8 cellular contexts compared by ENCODE assay signal in genomic region chr9:122126340-122127333, GRCh38. TPM values are rescaled to one million over a fixed set of nuclear protein-coding genes. Genes with fewer than 3 reads are reported as not detected.
DNase-seq lines count a peak whose midpoint lies in the region; ATAC-seq and TF ChIP-seq lines count a peak whose summit lies in the region.

No MANE protein-coding gene starts in this region.

- no peak for ATAC-seq in GM18502 (IDR thresholded peaks at IDR 0.05; ENCODE audit: poor library complexity, unreplicated experiment)

- TF ChIP-seq POLR2A in breast epithelium (IDR thresholded peaks at IDR 0.05) = no peak

- peaks cover 0 to 26% of the 10 kb centered on the region in 2 donors for H3K27me3 ChIP-seq in breast epithelium

- no peaks in the 10 kb centered on the region for H3K36me3 ChIP-seq in breast epithelium

- TF ChIP-seq CTCF in 22Rv1 (IDR thresholded peaks at IDR 0.05) = peak; percentile 31
- TF ChIP-seq CTCF in HFF-Myc (IDR thresholded peaks at IDR 0.05; ENCODE audit: low read depth, low read length, missing control alignments) = no peak
- TF ChIP-seq CTCF in breast epithelium (IDR thresholded peaks at IDR 0.05) = no peak

- in situ Hi-C loops in KBM-7 (cut with MboI; ENCODE audit: low pct_unique_long_range_greater_than_20kb, low sequenced_read_pairs) = no loop called here

- peak overlapping the region; percentile 18; the same call in 1 of the 2 replicates for H3K4me3 ChIP-seq in HFF-Myc (replicated peaks; ENCODE audit: low read depth, low read length)
- H3K4me3 ChIP-seq in breast epithelium = peak overlapping the region; percentile 6 to 55 (median 31)

- DNase-seq in HFF-Myc (ENCODE audit: extremely low read depth, low read depth) (no peak), breast epithelium (ENCODE audit: low spot score in 2 of 2) (no peak), left kidney (ENCODE audit: low read depth, low spot score) (peak; percentile 74), putamen (ENCODE audit: low spot score) (no peak), KBM-7 (no peak)
- DNase-seq in NK-92 treated with Interleukin-12 subunit alpha and Interleukin-12 subunit beta, amount 100 ng/mL, for 24 hours (lab: John Stamatoyannopoulos, UW) = no peak

- H3K4me1 ChIP-seq in breast epithelium = no peaks in the 10 kb centered on the region

- intact Hi-C loops in breast epithelium (cut with DNase I; ENCODE audit: low total_unique reads) = no loop called here

- H3K9me3 ChIP-seq in breast epithelium = no peaks in the 10 kb centered on the region

- H3K27ac ChIP-seq in 22Rv1 (no peak overlapping the region), breast epithelium (no peak overlapping the region)

RNA-seq across cellular contexts. Expression of gene NDUFA8, which starts 32.9 kb away (rescaled TPM):
- 10 to 100 TPM; 30.4 to 37.5 (median 30.5) TPM for total RNA-seq in breast epithelium

RNA-seq across cellular contexts. Expression of gene MORN5, which starts 33.1 kb away (rescaled TPM):
- not detected for total RNA-seq in breast epithelium

RNA-seq across cellular contexts. Expression of gene TTLL11, which starts 33.5 kb away (rescaled TPM):
- 10 to 100 TPM in 1 of 3 donors, 1 to 10 TPM in 2; 9.0 to 12.1 (median 10.0) TPM for total RNA-seq in breast epithelium
